In the genomic region with DNA sequence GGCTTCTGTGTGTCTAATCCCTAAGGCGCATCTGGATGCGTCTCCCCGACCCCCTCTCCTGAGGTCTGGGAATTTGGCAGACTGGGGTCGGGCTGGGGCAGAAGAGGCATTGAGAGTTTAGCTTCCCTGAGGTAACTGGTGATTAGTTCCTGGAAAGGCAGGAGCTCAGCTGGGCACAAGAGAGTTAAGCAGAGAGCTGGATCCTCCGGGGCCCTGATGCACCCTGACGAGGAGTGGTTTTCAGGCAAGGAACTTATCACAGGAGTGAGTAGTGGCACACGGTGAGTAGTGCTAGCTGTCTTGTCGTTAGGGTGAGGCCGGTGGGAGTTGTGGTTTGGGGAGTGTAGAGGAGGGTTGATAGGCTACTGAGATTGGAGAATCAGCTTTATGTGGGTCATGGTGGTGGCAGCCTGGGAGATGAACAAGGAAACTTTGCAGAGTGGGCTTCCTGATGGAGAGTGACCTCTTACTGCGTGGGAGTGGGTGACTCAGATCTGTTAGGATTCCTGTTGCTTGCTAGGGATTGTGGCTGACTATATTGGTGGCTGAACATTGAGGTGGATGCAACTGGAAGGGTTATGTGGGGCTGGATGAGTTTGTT, we compare ENCODE assay signal across 1 cellular context.
TF ChIP-seq lines count a peak whose summit lies in the region.

No MANE protein-coding gene starts in this region.

TF ChIP-seq in HepG2, 621 proteins besides CTCF, POLR2A, EP300 and RAD21 (continued from another document and continues in another):
- TF ChIP-seq, protein P1, sequence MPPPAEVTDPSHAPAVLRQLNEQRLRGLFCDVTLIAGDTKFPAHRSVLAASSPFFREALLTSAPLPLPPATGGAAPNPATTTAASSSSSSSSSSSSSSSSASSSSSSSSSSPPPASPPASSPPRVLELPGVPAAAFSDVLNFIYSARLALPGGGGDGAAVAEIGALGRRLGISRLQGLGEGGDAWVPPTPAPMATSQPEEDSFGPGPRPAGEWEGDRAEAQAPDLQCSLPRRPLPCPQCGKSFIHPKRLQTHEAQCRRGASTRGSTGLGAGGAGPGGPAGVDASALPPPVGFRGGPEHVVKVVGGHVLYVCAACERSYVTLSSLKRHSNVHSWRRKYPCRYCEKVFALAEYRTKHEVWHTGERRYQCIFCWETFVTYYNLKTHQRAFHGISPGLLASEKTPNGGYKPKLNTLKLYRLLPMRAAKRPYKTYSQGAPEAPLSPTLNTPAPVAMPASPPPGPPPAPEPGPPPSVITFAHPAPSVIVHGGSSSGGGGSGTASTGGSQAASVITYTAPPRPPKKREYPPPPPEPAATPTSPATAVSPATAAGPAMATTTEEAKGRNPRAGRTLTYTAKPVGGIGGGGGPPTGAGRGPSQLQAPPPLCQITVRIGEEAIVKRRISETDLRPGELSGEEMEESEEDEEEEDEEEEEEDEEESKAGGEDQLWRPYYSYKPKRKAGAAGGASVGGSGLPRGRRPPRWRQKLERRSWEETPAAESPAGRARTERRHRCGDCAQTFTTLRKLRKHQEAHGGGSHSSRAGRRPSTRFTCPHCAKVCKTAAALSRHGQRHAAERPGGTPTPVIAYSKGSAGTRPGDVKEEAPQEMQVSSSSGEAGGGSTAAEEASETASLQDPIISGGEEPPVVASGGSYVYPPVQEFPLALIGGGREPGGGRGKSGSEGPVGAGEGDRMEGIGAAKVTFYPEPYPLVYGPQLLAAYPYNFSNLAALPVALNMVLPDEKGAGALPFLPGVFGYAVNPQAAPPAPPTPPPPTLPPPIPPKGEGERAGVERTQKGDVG (CRISPR knock-in tag; IDR thresholded peaks at IDR 0.05; ENCODE audit: borderline replicate concordance): no peak
- TF ChIP-seq, protein P2, sequence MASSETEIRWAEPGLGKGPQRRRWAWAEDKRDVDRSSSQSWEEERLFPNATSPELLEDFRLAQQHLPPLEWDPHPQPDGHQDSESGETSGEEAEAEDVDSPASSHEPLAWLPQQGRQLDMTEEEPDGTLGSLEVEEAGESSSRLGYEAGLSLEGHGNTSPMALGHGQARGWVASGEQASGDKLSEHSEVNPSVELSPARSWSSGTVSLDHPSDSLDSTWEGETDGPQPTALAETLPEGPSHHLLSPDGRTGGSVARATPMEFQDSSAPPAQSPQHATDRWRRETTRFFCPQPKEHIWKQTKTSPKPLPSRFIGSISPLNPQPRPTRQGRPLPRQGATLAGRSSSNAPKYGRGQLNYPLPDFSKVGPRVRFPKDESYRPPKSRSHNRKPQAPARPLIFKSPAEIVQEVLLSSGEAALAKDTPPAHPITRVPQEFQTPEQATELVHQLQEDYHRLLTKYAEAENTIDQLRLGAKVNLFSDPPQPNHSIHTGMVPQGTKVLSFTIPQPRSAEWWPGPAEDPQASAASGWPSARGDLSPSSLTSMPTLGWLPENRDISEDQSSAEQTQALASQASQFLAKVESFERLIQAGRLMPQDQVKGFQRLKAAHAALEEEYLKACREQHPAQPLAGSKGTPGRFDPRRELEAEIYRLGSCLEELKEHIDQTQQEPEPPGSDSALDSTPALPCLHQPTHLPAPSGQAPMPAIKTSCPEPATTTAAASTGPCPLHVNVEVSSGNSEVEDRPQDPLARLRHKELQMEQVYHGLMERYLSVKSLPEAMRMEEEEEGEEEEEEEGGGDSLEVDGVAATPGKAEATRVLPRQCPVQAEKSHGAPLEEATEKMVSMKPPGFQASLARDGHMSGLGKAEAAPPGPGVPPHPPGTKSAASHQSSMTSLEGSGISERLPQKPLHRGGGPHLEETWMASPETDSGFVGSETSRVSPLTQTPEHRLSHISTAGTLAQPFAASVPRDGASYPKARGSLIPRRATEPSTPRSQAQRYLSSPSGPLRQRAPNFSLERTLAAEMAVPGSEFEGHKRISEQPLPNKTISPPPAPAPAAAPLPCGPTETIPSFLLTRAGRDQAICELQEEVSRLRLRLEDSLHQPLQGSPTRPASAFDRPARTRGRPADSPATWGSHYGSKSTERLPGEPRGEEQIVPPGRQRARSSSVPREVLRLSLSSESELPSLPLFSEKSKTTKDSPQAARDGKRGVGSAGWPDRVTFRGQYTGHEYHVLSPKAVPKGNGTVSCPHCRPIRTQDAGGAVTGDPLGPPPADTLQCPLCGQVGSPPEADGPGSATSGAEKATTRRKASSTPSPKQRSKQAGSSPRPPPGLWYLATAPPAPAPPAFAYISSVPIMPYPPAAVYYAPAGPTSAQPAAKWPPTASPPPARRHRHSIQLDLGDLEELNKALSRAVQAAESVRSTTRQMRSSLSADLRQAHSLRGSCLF (CRISPR knock-in tag; IDR thresholded peaks at IDR 0.05; ENCODE audit: borderline replicate concordance): no peak
- TF ChIP-seq FOSL2 (CRISPR knock-in tag; IDR thresholded peaks at IDR 0.05) (peak; percentile 33; the same call in 1 of the 2 replicates), SOX6 (IDR thresholded peaks at IDR 0.05) (no peak), SOX6 (CRISPR knock-in tag; IDR thresholded peaks at IDR 0.05) (0 out of 2 replicates have a peak, but pooled peaks have one; percentile 24), HOXA5 (CRISPR knock-in tag; IDR thresholded peaks at IDR 0.05) (0 out of 2 replicates have a peak, but pooled peaks have one; percentile 0), GFI1 (CRISPR knock-in tag; IDR thresholded peaks at IDR 0.05; ENCODE audit: borderline replicate concordance) (no peak), ZSCAN29 (CRISPR knock-in tag; conservative IDR thresholded peaks at IDR 0.05) (0 out of 2 replicates have a peak, but pooled peaks have one; percentile 15), ZNF205 (CRISPR knock-in tag; IDR thresholded peaks at IDR 0.05) (no peak), ZNF605 (CRISPR knock-in tag; IDR thresholded peaks at IDR 0.05) (0 out of 2 replicates have a peak, but pooled peaks have one; percentile 60), JUNB (CRISPR knock-in tag; IDR thresholded peaks at IDR 0.05; ENCODE audit: borderline replicate concordance) (no peak), ZNF30 (CRISPR knock-in tag; IDR thresholded peaks at IDR 0.05) (no peak), LCORL (IDR thresholded peaks at IDR 0.05) (no peak), LCORL (CRISPR knock-in tag; IDR thresholded peaks at IDR 0.05) (0 out of 2 replicates have a peak, but pooled peaks have one; percentile 30), SAP130 (CRISPR knock-in tag; IDR thresholded peaks at IDR 0.05; ENCODE audit: low read depth) (peak; percentile 13; the same call in 1 of the 2 replicates), ZNF652 (CRISPR knock-in tag; IDR thresholded peaks at IDR 0.05; ENCODE audit: borderline replicate concordance, low read depth) (peak; percentile 28; the same call in 1 of the 2 replicates), ZNF274 (CRISPR knock-in tag; IDR thresholded peaks at IDR 0.05) (no peak), JUND (CRISPR knock-in tag; IDR thresholded peaks at IDR 0.05) (no peak), ATRX (CRISPR knock-in tag; IDR thresholded peaks at IDR 0.05; ENCODE audit: borderline replicate concordance) (no peak), HMGA1 (CRISPR knock-in tag; conservative IDR thresholded peaks at IDR 0.05) (no peak), ZNF451 (CRISPR knock-in tag; IDR thresholded peaks at IDR 0.05) (no peak)
- TF ChIP-seq, protein P3, sequence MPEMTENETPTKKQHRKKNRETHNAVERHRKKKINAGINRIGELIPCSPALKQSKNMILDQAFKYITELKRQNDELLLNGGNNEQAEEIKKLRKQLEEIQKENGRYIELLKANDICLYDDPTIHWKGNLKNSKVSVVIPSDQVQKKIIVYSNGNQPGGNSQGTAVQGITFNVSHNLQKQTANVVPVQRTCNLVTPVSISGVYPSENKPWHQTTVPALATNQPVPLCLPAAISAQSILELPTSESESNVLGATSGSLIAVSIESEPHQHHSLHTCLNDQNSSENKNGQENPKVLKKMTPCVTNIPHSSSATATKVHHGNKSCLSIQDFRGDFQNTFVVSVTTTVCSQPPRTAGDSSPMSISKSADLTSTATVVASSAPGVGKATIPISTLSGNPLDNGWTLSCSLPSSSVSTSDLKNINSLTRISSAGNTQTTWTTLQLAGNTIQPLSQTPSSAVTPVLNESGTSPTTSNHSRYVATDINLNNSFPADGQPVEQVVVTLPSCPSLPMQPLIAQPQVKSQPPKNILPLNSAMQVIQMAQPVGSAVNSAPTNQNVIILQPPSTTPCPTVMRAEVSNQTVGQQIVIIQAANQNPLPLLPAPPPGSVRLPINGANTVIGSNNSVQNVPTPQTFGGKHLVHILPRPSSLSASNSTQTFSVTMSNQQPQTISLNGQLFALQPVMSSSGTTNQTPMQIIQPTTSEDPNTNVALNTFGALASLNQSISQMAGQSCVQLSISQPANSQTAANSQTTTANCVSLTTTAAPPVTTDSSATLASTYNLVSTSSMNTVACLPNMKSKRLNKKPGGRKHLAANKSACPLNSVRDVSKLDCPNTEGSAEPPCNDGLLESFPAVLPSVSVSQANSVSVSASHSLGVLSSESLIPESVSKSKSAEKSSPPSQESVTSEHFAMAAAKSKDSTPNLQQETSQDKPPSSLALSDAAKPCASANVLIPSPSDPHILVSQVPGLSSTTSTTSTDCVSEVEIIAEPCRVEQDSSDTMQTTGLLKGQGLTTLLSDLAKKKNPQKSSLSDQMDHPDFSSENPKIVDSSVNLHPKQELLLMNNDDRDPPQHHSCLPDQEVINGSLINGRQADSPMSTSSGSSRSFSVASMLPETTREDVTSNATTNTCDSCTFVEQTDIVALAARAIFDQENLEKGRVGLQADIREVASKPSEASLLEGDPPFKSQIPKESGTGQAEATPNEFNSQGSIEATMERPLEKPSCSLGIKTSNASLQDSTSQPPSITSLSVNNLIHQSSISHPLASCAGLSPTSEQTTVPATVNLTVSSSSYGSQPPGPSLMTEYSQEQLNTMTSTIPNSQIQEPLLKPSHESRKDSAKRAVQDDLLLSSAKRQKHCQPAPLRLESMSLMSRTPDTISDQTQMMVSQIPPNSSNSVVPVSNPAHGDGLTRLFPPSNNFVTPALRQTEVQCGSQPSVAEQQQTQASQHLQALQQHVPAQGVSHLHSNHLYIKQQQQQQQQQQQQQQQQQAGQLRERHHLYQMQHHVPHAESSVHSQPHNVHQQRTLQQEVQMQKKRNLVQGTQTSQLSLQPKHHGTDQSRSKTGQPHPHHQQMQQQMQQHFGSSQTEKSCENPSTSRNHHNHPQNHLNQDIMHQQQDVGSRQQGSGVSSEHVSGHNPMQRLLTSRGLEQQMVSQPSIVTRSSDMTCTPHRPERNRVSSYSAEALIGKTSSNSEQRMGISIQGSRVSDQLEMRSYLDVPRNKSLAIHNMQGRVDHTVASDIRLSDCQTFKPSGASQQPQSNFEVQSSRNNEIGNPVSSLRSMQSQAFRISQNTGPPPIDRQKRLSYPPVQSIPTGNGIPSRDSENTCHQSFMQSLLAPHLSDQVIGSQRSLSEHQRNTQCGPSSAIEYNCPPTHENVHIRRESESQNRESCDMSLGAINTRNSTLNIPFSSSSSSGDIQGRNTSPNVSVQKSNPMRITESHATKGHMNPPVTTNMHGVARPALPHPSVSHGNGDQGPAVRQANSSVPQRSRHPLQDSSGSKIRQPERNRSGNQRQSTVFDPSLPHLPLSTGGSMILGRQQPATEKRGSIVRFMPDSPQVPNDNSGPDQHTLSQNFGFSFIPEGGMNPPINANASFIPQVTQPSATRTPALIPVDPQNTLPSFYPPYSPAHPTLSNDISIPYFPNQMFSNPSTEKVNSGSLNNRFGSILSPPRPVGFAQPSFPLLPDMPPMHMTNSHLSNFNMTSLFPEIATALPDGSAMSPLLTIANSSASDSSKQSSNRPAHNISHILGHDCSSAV (CRISPR knock-in tag; IDR thresholded peaks at IDR 0.05; ENCODE audit: borderline replicate concordance): no peak
- TF ChIP-seq, protein P4, sequence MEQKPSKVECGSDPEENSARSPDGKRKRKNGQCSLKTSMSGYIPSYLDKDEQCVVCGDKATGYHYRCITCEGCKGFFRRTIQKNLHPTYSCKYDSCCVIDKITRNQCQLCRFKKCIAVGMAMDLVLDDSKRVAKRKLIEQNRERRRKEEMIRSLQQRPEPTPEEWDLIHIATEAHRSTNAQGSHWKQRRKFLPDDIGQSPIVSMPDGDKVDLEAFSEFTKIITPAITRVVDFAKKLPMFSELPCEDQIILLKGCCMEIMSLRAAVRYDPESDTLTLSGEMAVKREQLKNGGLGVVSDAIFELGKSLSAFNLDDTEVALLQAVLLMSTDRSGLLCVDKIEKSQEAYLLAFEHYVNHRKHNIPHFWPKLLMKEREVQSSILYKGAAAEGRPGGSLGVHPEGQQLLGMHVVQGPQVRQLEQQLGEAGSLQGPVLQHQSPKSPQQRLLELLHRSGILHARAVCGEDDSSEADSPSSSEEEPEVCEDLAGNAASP (CRISPR knock-in tag; IDR thresholded peaks at IDR 0.05; ENCODE audit: borderline replicate concordance): no peak
- TF ChIP-seq, protein P5, sequence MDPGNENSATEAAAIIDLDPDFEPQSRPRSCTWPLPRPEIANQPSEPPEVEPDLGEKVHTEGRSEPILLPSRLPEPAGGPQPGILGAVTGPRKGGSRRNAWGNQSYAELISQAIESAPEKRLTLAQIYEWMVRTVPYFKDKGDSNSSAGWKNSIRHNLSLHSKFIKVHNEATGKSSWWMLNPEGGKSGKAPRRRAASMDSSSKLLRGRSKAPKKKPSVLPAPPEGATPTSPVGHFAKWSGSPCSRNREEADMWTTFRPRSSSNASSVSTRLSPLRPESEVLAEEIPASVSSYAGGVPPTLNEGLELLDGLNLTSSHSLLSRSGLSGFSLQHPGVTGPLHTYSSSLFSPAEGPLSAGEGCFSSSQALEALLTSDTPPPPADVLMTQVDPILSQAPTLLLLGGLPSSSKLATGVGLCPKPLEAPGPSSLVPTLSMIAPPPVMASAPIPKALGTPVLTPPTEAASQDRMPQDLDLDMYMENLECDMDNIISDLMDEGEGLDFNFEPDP (CRISPR knock-in tag; conservative IDR thresholded peaks at IDR 0.05): 0 out of 2 replicates have a peak, but pooled peaks have one; percentile 9
- TF ChIP-seq, protein P6, sequence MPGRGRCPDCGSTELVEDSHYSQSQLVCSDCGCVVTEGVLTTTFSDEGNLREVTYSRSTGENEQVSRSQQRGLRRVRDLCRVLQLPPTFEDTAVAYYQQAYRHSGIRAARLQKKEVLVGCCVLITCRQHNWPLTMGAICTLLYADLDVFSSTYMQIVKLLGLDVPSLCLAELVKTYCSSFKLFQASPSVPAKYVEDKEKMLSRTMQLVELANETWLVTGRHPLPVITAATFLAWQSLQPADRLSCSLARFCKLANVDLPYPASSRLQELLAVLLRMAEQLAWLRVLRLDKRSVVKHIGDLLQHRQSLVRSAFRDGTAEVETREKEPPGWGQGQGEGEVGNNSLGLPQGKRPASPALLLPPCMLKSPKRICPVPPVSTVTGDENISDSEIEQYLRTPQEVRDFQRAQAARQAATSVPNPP (CRISPR knock-in tag; IDR thresholded peaks at IDR 0.05): no peak
